Comparison of ENCODE assay signal across 22 cellular contexts in the genomic region with DNA sequence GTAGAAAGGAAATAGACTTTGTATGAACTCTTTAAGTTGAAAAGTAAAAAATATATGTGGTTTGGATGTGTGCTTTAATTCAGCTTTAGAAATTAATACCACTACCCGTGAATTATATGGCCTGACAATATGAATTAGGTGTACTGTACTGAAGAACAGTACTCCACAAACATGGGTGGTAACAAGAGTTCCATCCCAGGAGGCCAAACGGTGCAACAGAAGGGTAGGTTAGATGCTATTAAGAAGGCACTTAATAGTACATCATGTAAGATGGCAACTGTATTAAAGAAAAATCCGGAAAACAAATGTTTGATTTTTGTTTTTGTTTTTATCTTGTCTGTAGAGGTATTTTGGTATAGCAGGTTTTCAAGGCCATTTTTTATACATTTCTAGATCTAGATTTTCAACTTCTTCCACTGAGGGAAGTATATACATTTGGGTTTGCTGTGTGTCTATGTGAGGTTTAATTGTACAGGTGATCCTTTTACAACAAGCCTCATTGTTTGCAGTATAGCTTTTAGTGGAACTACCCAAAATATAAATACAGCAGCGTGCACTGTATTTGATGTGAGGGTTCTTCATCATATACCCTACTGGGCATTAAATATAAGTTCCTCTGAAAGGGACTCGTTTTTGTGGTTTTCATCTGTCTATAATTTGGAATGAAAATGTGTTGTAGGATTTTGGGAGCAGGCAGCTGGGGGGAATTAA.
A peak's percentile ranks its signal among the peaks of the same experiment; 100 is the strongest.
DNase-seq lines count a peak whose midpoint lies in the region; ATAC-seq, FAIRE-seq and TF ChIP-seq lines count a peak whose summit lies in the region.
"Had no signal": no experiment of that assay in that cellular context is flagged by ENCODE, and none has a peak within 500 bp of the region (broad histone marks: within the 10 kb centered on the region; RNA-seq: fewer than 3 reads in every experiment).

No MANE protein-coding gene starts in this region.

- H3K9me3 Mint-ChIP-seq in mesothelial cell of epicardium, result no peaks in the 10 kb centered on the region
- no peaks in the 10 kb centered on the region for H3K9me3 Mint-ChIP-seq in naive thymus-derived CD4-positive, alpha-beta T cell
- H3K9me3 Mint-ChIP-seq: CD8-positive, alpha-beta T cell; GM23338; HFFc6 had no signal

- intact Hi-C loops in heart right ventricle (cut with DNase I), result no loop called here
- intact Hi-C loops in naive thymus-derived CD4-positive, alpha-beta T cell (cut with micrococcal nuclease), result loop anchor here in 1 of 2 donors (5.0 kb wide), 1 partner anchor 152 kb away; no protein-coding TSS in a partner anchor

- no peak for DNase-seq in cardiac muscle cell (ENCODE audit: low read depth in 1 of 2, low spot score in 1 of 2)
- no peak for DNase-seq in heart right ventricle
- no peak for DNase-seq in GM19239 (ENCODE audit: insufficient read length, low spot score)
- DNase-seq in mesothelial cell of epicardium (ENCODE audit: low spot score in 2 of 2, unreplicated experiment in 2 of 2), result no peak
- DNase-seq in naive thymus-derived CD4-positive, alpha-beta T cell, result no peak
- DNase-seq: Caco-2; CD4-positive, CD25-positive, alpha-beta regulatory T cell; CD8-positive, alpha-beta T cell; DMS153; DND-41; HFFc6 had no signal

- no peak overlapping the region for H3K4me3 Mint-ChIP-seq in mesothelial cell of epicardium
- no peak overlapping the region for H3K4me3 Mint-ChIP-seq in naive thymus-derived CD4-positive, alpha-beta T cell
- H3K4me3 Mint-ChIP-seq: B cell; CD4-positive, CD25-positive, alpha-beta regulatory T cell; CD8-positive, alpha-beta T cell; GM23338; HFFc6 had no signal

- peaks cover 65% of the 10 kb centered on the region for H3K36me3 Mint-ChIP-seq in mesothelial cell of epicardium
- peaks cover 3 to 64% (median 43%) of the 10 kb centered on the region in 5 donors for H3K36me3 Mint-ChIP-seq in naive thymus-derived CD4-positive, alpha-beta T cell

- H3K27me3 ChIP-seq in cardiac muscle cell (no peaks in the 10 kb centered on the region), heart right ventricle (no peaks in the 10 kb centered on the region)
- H3K27me3 ChIP-seq in naive thymus-derived CD4-positive, alpha-beta T cell (ENCODE audit: control insufficient read depth in 2 of 2, insufficient read depth in 2 of 2, low read length in 2 of 2), result no peaks in the 10 kb centered on the region
- H3K27me3 ChIP-seq: BLaER1 had no signal

- H3K27ac ChIP-seq in cardiac muscle cell, result peak overlapping the region; percentile 79
- H3K27ac ChIP-seq in heart right ventricle, result no peak overlapping the region
- no peak overlapping the region for H3K27ac ChIP-seq in naive thymus-derived CD4-positive, alpha-beta T cell (ENCODE audit: low read depth, low read length)
- H3K27ac ChIP-seq: 22Rv1, BLaER1, C4-2B had no signal

- no peak for TF ChIP-seq CTCF in cardiac muscle cell (IDR thresholded peaks at IDR 0.05; ENCODE audit: low read depth, low read length)
- no peak for TF ChIP-seq CTCF in heart right ventricle (IDR thresholded peaks at IDR 0.05)
- TF ChIP-seq CTCF in mesothelial cell of epicardium (IDR thresholded peaks at IDR 0.05; ENCODE audit: unreplicated experiment), result no peak

- peaks cover 1% of the 10 kb centered on the region for H3K4me1 Mint-ChIP-seq in mesothelial cell of epicardium
- H3K4me1 Mint-ChIP-seq in naive thymus-derived CD4-positive, alpha-beta T cell, result peaks cover 0 to 4% (median 0%) of the 10 kb centered on the region in 7 donors
- H3K4me1 Mint-ChIP-seq: B cell had no signal

- H3K36me3 ChIP-seq in cardiac muscle cell (peaks cover 50% of the 10 kb centered on the region), heart right ventricle (peaks cover 0 to 71% (median 12%) of the 10 kb centered on the region in 9 donors)
- peaks cover 7 to 26% (median 9%) of the 10 kb centered on the region in 3 experiments for H3K36me3 ChIP-seq in naive thymus-derived CD4-positive, alpha-beta T cell (ENCODE audit: control insufficient read depth in 2 of 3, insufficient read depth in 3 of 3, low read length in 3 of 3)

- POLR2A ChIA-PET in naive thymus-derived CD4-positive, alpha-beta T cell (lab: Charles Lee), result interaction anchor here (0.5 kb wide), 1 partner anchor 719 kb away, joined by 3 read pairs; no protein-coding TSS in a partner anchor

- ATAC-seq in heart right ventricle (no peak), GM19467 (IDR thresholded peaks at IDR 0.05; ENCODE audit: unreplicated experiment) (no peak)
- ATAC-seq in naive thymus-derived CD4-positive, alpha-beta T cell, result no peak
- ATAC-seq: CD8-positive, alpha-beta T cell; GM23338 had no signal

- CTCF ChIA-PET in naive thymus-derived CD4-positive, alpha-beta T cell (lab: Charles Lee), result no interaction called here

- no peaks in the 10 kb centered on the region for H3K27me3 Mint-ChIP-seq in mesothelial cell of epicardium (ENCODE audit: low read depth)
- no peaks in the 10 kb centered on the region for H3K27me3 Mint-ChIP-seq in naive thymus-derived CD4-positive, alpha-beta T cell
- H3K27me3 Mint-ChIP-seq: B cell; CD4-positive, CD25-positive, alpha-beta regulatory T cell had no signal

- peak overlapping the region; percentile 62 for H3K27ac Mint-ChIP-seq in mesothelial cell of epicardium
- H3K27ac Mint-ChIP-seq in naive thymus-derived CD4-positive, alpha-beta T cell, result no peak overlapping the region
- H3K27ac Mint-ChIP-seq: B cell; CD4-positive, CD25-positive, alpha-beta regulatory T cell; CD8-positive, alpha-beta T cell; GM23338; HFFc6 had no signal

- WGBS in heart right ventricle, 2 donors, result 92 to 93% methylated on average over 5 of the region's 5 CpGs

- H3K4me3 ChIP-seq in cardiac muscle cell, result no peak overlapping the region
- no peak overlapping the region for H3K4me3 ChIP-seq in heart right ventricle
- no peak overlapping the region for H3K4me3 ChIP-seq in naive thymus-derived CD4-positive, alpha-beta T cell (ENCODE audit: low read length)
- H3K4me3 ChIP-seq: BLaER1, GM23338, HAP-1 had no signal

- H3K9me3 ChIP-seq in cardiac muscle cell (ENCODE audit: low read depth) (no peaks in the 10 kb centered on the region), heart right ventricle (no peaks in the 10 kb centered on the region)
- H3K9me3 ChIP-seq in naive thymus-derived CD4-positive, alpha-beta T cell (ENCODE audit: control insufficient read depth in 2 of 3, low read length in 3 of 3), result no peaks in the 10 kb centered on the region
- H3K9me3 ChIP-seq: BLaER1, Caco-2, HAP-1 had no signal

- FAIRE-seq in GM19239 (lab: Jason Lieb, UNC), result peak; percentile 49
- FAIRE-seq: A204.1, G401.6, GM12892, H54 had no signal

- H3K4me1 ChIP-seq in cardiac muscle cell (ENCODE audit: low read depth), result peaks cover 15% of the 10 kb centered on the region
- H3K4me1 ChIP-seq in heart right ventricle, result no peaks in the 10 kb centered on the region
- no peaks in the 10 kb centered on the region for H3K4me1 ChIP-seq in naive thymus-derived CD4-positive, alpha-beta T cell (ENCODE audit: control insufficient read depth in 2 of 2, insufficient read depth in 2 of 2, low read length in 2 of 2)
- H3K4me1 ChIP-seq: BLaER1, Caco-2, HAP-1 had no signal
